27 cellular contexts compared by ENCODE assay signal in the genomic region with DNA sequence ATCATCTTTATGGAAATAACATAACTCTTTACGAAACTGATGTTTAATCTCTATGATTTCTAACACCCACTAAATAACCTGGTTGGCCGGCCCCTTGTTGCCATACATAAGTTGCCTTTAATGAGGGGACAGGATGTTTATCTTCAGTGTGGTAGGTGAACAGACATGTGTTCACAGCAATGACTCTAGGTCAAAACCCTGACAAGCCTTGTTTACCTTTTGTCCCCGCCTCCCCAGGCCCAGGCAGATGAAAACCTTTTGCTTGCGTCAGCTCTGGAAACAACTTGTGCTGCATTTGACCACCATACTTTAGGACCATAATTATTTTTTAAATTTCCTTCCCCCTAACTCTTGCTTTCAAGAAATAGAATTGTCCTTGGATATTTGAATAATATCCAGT. TPM values are rescaled to one million over a fixed set of nuclear protein-coding genes. Genes with fewer than 3 reads are reported as not detected.
"Had no signal": no experiment of that assay in that cellular context is flagged by ENCODE, and none has a peak within 500 bp of the region (broad histone marks: within the 10 kb centered on the region; RNA-seq: fewer than 3 reads in every experiment).

No MANE protein-coding gene starts in this region.

- H3K9me3 ChIP-seq: breast epithelium, MG63, Peyer's patch had no signal

- H3K4me3 ChIP-seq: breast epithelium, MG63, Peyer's patch had no signal

- H3K4me1 ChIP-seq: breast epithelium, Peyer's patch had no signal

- ATAC-seq: activated CD8-positive, alpha-beta memory T cell treated with anti-CD3 and anti-CD28 coated beads, Interleukin-2, amount 10 ng/mL, durations not matched to agents 7 days and 5 days; T-helper 17 cell had no signal

- H3K27me3 ChIP-seq: breast epithelium, MG63, Peyer's patch had no signal

- H3K27ac ChIP-seq: breast epithelium, KMS-11, Peyer's patch, RWPE1 had no signal

- DNase-seq: activated B cell treated with CpG ODN at 0.5 μM for 24 hours; activated CD4-positive, alpha-beta T cell treated with anti-CD3 and anti-CD28 coated beads for 1 hour; activated CD4-positive, alpha-beta T cell treated with anti-CD3 and anti-CD28 coated beads, Interleukin-2, amount 10 ng/mL, durations not matched to agents 24 days and 14 days; activated CD4-positive, alpha-beta T cell treated with anti-CD3 and anti-CD28 coated beads, Interleukin-2, amount 50 U/mL, for 48 hours; activated CD8-positive, alpha-beta memory T cell treated with anti-CD3 and anti-CD28 coated beads, Interleukin-2, amount 10 ng/mL, durations not matched to agents 7 days and 5 days; activated effector memory CD4-positive, alpha-beta T cell treated with Interleukin-2 at 50 U/mL for 16 hours; activated naive CD4-positive, alpha-beta T cell; activated T-cell treated with anti-CD3 and anti-CD28 coated beads, Interleukin-2, amount 50 U/mL, for 24 hours; aorta; central memory CD4-positive, alpha-beta T cell; MG63; MV-4-11; NCI-H1092 treated with DMSO at 0.1 percent for 48 hours; NCI-H1436 treated with DMSO at 0.1 percent for 48 hours; NCI-H187; NCI-H2081; NCI-H524 treated with DMSO at 0.1 percent for 48 hours; NCI-H82; Peyer's patch; T-helper 17 cell; T-helper 9 cell had no signal

- H3K36me3 ChIP-seq: breast epithelium, MG63, Peyer's patch had no signal

RNA-seq across cellular contexts. Expression of gene DSG4, which starts 2.9 kb away (rescaled TPM):
- total RNA-seq: activated B cell treated with CpG ODN at 0.5 μM for 24 hours; activated CD4-positive, alpha-beta T cell treated with anti-CD3 and anti-CD28 coated beads, Interleukin-2, amount 10 ng/mL, durations not matched to agents 24 days and 14 days; activated CD8-positive, alpha-beta memory T cell treated with anti-CD3 and anti-CD28 coated beads, Interleukin-2, amount 10 ng/mL, durations not matched to agents 7 days and 5 days; activated T-helper 1 cell treated with anti-CD3 and anti-CD28 coated beads, Interleukin-12 subunit alpha, Interleukin-12 subunit beta, Interleukin-2, Interleukin-4 antibody, amounts not matched to agents 30 ng/mL and 10 ng/mL and 1 ng/mL, durations not matched to agents 14 hours and 24 hours and 36 hours; aorta; breast epithelium; chondrocyte; SK-MEL-5; T-helper 17 cell had no signal

RNA-seq across cellular contexts. Expression of gene DSG1, which starts 55.7 kb away (rescaled TPM):
- total RNA-seq: activated B cell treated with CpG ODN at 0.5 μM for 24 hours; activated CD4-positive, alpha-beta T cell treated with anti-CD3 and anti-CD28 coated beads, Interleukin-2, amount 10 ng/mL, durations not matched to agents 24 days and 14 days; activated CD8-positive, alpha-beta memory T cell treated with anti-CD3 and anti-CD28 coated beads, Interleukin-2, amount 10 ng/mL, durations not matched to agents 7 days and 5 days; activated T-helper 1 cell treated with anti-CD3 and anti-CD28 coated beads, Interleukin-12 subunit alpha, Interleukin-12 subunit beta, Interleukin-2, Interleukin-4 antibody, amounts not matched to agents 30 ng/mL and 10 ng/mL and 1 ng/mL, durations not matched to agents 14 hours and 24 hours and 36 hours; aorta; chondrocyte; SK-MEL-5; T-helper 17 cell had no signal
